ENCODE assay signal across 1 cellular context in genomic region chrX:2445662-2446623, GRCh38.
TF ChIP-seq lines count a peak whose summit lies in the region.

No MANE protein-coding gene starts in this region.

TF ChIP-seq in K562, 482 proteins besides CTCF, POLR2A, EP300 and RAD21:
- TF ChIP-seq NCOA2 (IDR thresholded peaks at IDR 0.05; ENCODE audit: partially characterized antibody in 2 of 2) (peak in 1 of 2 experiments; percentile 81), ZFP30 (CRISPR knock-in tag; IDR thresholded peaks at IDR 0.05; ENCODE audit: borderline replicate concordance) (no peak), ZBTB33 (CRISPR knock-in tag; IDR thresholded peaks at IDR 0.05) (peak; percentile 52; the same call in 1 of the 2 replicates)
TF ChIP-seq in K562: peak in this region for 2.
